In genomic region chr18:75267643-75268184, GRCh38 we compare ENCODE assay signal across 10 cellular contexts. TPM values are rescaled to one million over a fixed set of nuclear protein-coding genes. Genes with fewer than 3 reads are reported as not detected.
DNase-seq lines count a peak whose midpoint lies in the region; ATAC-seq and TF ChIP-seq lines count a peak whose summit lies in the region.
"Had no signal": no experiment of that assay in that cellular context is flagged by ENCODE, and none has a peak within 500 bp of the region (broad histone marks: within the 10 kb centered on the region; RNA-seq: fewer than 3 reads in every experiment).

No MANE protein-coding gene starts in this region.

- H3K9ac ChIP-seq in OCI-LY3 (ENCODE audit: low read length), result peak overlapping the region; percentile 90
- H3K9ac ChIP-seq: BLaER1 had no signal

- H3K27me3 ChIP-seq in OCI-LY3 (ENCODE audit: low read depth, low read length) (no peaks in the 10 kb centered on the region), BE2C (no peaks in the 10 kb centered on the region)
- H3K27me3 ChIP-seq: ascending aorta, BLaER1 had no signal

- intact Hi-C loops in posterior vena cava (cut with DNase I), result no loop called here

- DNase-seq in GM10266 (ENCODE audit: extremely low spot score) (peak; percentile 48), DMS53 treated with DMSO at 0.1 percent for 48 hours (lab: John Stamatoyannopoulos, UW; ENCODE audit: unreplicated experiment) (no peak), T1000 (lab: John Stamatoyannopoulos, UW) (no peak), posterior vena cava (ENCODE audit: low spot score) (no peak), BE2C (no peak)

- H3K27ac ChIP-seq in OCI-LY3 (ENCODE audit: low read length), result peak overlapping the region; percentile 93
- H3K27ac ChIP-seq: ascending aorta, BLaER1 had no signal

- peaks cover 87% of the 10 kb centered on the region for H3K79me2 ChIP-seq in OCI-LY3 (ENCODE audit: low read length)

- TF ChIP-seq CTCF in GM10266 (IDR thresholded peaks at IDR 0.05; ENCODE audit: control insufficient read depth, insufficient read depth, low read depth, missing control alignments) (no peak), OCI-LY3 (IDR thresholded peaks at IDR 0.05; ENCODE audit: low read depth, low read length) (no peak), BE2C (IDR thresholded peaks at IDR 0.05; ENCODE audit: low read depth, low read length) (no peak)

- H4K20me1 ChIP-seq in OCI-LY3 (ENCODE audit: insufficient read depth, low read length), result no peaks in the 10 kb centered on the region

- H3K9me3 ChIP-seq in OCI-LY3 (ENCODE audit: insufficient read depth, low read length) (no peaks in the 10 kb centered on the region), BE2C (no peaks in the 10 kb centered on the region)
- H3K9me3 ChIP-seq: ascending aorta, BLaER1 had no signal

- H3K4me2 ChIP-seq in OCI-LY3 (ENCODE audit: low read length), result peak overlapping the region; percentile 90
- H3K4me2 ChIP-seq: BLaER1 had no signal

- H3K36me3 ChIP-seq in OCI-LY3 (replicated peaks; ENCODE audit: low read depth, low read length) (peaks cover 51% of the 10 kb centered on the region), BE2C (no peaks in the 10 kb centered on the region)
- H3K36me3 ChIP-seq: ascending aorta, BLaER1 had no signal

- H3K4me1 ChIP-seq in OCI-LY3 (ENCODE audit: low read length) (peaks cover 86% of the 10 kb centered on the region), BE2C (peaks cover 6% of the 10 kb centered on the region)
- H3K4me1 ChIP-seq: ascending aorta had no signal

- H2AFZ ChIP-seq in OCI-LY3 (ENCODE audit: low read depth, low read length), result no peak overlapping the region

- peak; percentile 84 for ATAC-seq in GM19372 (IDR thresholded peaks at IDR 0.05; ENCODE audit: low read depth, unreplicated experiment)
- peak; percentile 74 for ATAC-seq in HG02973 (IDR thresholded peaks at IDR 0.05; ENCODE audit: unreplicated experiment)

- peak overlapping the region; percentile 65 for H3K4me3 ChIP-seq in OCI-LY3 (ENCODE audit: low read length)
- no peak overlapping the region for H3K4me3 ChIP-seq in BE2C (ENCODE audit: low read depth, low read length)
- H3K4me3 ChIP-seq: ascending aorta, BLaER1 had no signal

RNA-seq across cellular contexts. Expression of gene TSHZ1, which starts 57.1 kb away (rescaled TPM):
- total RNA-seq in posterior vena cava, result 10 to 100 TPM; 18.5 to 19.0 TPM
- 10.4 TPM for polyA plus RNA-seq in BE2C (2012; ENCODE audit: insufficient read depth, insufficient read length, low read depth)

RNA-seq across cellular contexts. Expression of gene PTGR3, which starts 58.8 kb away (rescaled TPM):
- 10 to 100 TPM; 13.7 to 15.8 TPM for total RNA-seq in posterior vena cava
- polyA plus RNA-seq in BE2C (2012; ENCODE audit: insufficient read depth, insufficient read length, low read depth), result 6.2 TPM
